ENCODE assay signal across 26 cellular contexts in the genomic region with DNA sequence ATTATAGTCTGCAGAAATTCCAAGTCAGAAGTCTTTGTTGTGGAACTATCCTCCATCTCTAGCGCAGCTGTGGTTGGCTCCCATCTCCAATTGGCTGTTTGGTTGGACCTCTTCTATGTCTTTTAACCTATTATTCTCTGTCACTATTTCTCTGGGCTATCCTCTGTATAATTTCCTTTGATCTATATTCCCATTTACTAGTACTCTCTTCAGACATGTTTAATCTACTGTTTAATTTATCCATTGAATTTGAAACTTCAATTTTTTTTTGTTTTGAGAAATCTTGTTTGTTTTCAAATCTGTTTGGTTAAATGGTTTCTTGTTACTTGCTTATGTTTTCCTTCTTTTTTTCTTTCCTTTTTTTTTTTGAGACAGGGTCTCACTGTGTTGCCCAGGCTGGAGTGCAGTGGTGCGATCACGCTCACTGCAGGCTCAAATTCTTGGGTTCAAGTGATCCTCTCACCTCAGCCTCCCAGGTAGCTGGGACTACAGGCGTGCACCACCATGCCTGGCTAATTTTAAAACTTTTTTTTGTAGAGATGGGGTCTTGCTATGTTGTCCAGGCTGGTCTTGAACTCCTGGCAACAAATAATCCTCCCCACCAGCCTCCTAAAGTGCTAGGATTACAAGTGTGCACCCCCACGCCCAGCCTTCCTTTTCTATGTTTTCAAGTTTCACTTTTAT. TPM values are rescaled to one million over a fixed set of nuclear protein-coding genes. Genes with fewer than 3 reads are reported as not detected.
"Had no signal": no experiment of that assay in that cellular context is flagged by ENCODE, and none has a peak within 500 bp of the region (broad histone marks: within the 10 kb centered on the region; RNA-seq: fewer than 3 reads in every experiment).

No MANE protein-coding gene starts in this region.

- H3K9me3 ChIP-seq: gastroesophageal sphincter, sigmoid colon, uterus had no signal

- ATAC-seq: gastroesophageal sphincter; left ventricle myocardium superior; naive thymus-derived CD4-positive, alpha-beta T cell; stimulated activated effector memory CD8-positive, alpha-beta T cell treated with anti-CD3 and anti-CD28 coated beads, Interleukin-12 subunit alpha, Interleukin-12 subunit beta, amount 100 ng/mL, for 72 hours; T-cell had no signal

- H3K4me3 ChIP-seq: coronary artery, gastroesophageal sphincter, sigmoid colon, uterus had no signal

- H3K27me3 Mint-ChIP-seq: naive thymus-derived CD4-positive, alpha-beta T cell; stimulated activated naive CD8-positive, alpha-beta T cell treated with anti-CD3 and anti-CD28 coated beads, Interleukin-15, Interleukin-2, amounts not matched to agents 100 ng/mL and 50 ng/mL, for 24 hours; T-cell; type B pancreatic cell had no signal

- DNase-seq: activated CD4-positive, alpha-beta T cell treated with anti-CD3 and anti-CD28 coated beads for 4 hours; activated CD4-positive, alpha-beta T cell treated with anti-CD3 and anti-CD28 coated beads, Interleukin-2, amount 50 U/mL, for 4 hours; activated gamma-delta T cell treated with Interleukin-2 at 50 U/mL for 16 hours; activated naive CD4-positive, alpha-beta T cell treated with anti-CD3 and anti-CD28 coated beads, Interleukin-2, amount 50 U/mL, for 16 hours; anterior cingulate cortex; cerebellar nuclear complex; head of caudate nucleus; hippocampal formation; left cardiac atrium; left ventricle myocardium superior; naive thymus-derived CD4-positive, alpha-beta T cell; sigmoid colon; small intestine; stimulated activated CD4-positive, alpha-beta T cell treated with anti-CD3 and anti-CD28 coated beads, Interleukin-4, amount 100 ng/mL, for 24 hours; T-cell; uterus had no signal

- H3K27me3 ChIP-seq: gastroesophageal sphincter, sigmoid colon, uterus had no signal

- H3K27ac Mint-ChIP-seq: stimulated activated effector memory CD8-positive, alpha-beta T cell treated with anti-CD3 and anti-CD28 coated beads, Interleukin-12 subunit alpha, Interleukin-12 subunit beta, amount 100 ng/mL, for 72 hours; stimulated activated naive CD8-positive, alpha-beta T cell treated with anti-CD3 and anti-CD28 coated beads, Interleukin-15, Interleukin-2, amounts not matched to agents 100 ng/mL and 50 ng/mL, for 24 hours; T-helper 2 cell treated with Interferon-gamma antibody and Interleukin-4, amounts not matched to agents 5 μg/mL and 100 μg/mL, for 36 hours had no signal

- H3K36me3 ChIP-seq: uterus had no signal

- H3K4me3 Mint-ChIP-seq: stimulated activated effector memory CD8-positive, alpha-beta T cell treated with anti-CD3 and anti-CD28 coated beads, Interleukin-12 subunit alpha, Interleukin-12 subunit beta, amount 100 ng/mL, for 72 hours; stimulated activated naive CD8-positive, alpha-beta T cell treated with anti-CD3 and anti-CD28 coated beads, Interleukin-15, Interleukin-2, amounts not matched to agents 100 ng/mL and 50 ng/mL, for 24 hours; T-cell; T-helper 2 cell treated with Interferon-gamma antibody and Interleukin-4, amounts not matched to agents 5 μg/mL and 100 μg/mL, for 36 hours; type B pancreatic cell had no signal

- H3K9me3 Mint-ChIP-seq: stimulated activated effector memory CD8-positive, alpha-beta T cell treated with anti-CD3 and anti-CD28 coated beads, Interleukin-12 subunit alpha, Interleukin-12 subunit beta, amount 100 ng/mL, for 72 hours; stimulated activated naive CD8-positive, alpha-beta T cell treated with anti-CD3 and anti-CD28 coated beads, Interleukin-15, Interleukin-2, amounts not matched to agents 100 ng/mL and 50 ng/mL, for 24 hours; T-cell; type B pancreatic cell had no signal

RNA-seq across cellular contexts. Expression of gene AXDND1, which starts 44.1 kb away (rescaled TPM):
- total RNA-seq: bronchial epithelial cell, endothelial cell of umbilical vein, fibroblast of villous mesenchyme, left ventricle myocardium superior, lung microvascular endothelial cell had no signal
